In genomic region chr2:55314985-55315384, GRCh38 we compare ENCODE assay signal across 24 cellular contexts.
"Had no signal": no experiment of that assay in that cellular context is flagged by ENCODE, and none has a peak within 500 bp of the region (broad histone marks: within the 10 kb centered on the region; RNA-seq: fewer than 3 reads in every experiment).

No MANE protein-coding gene starts in this region.

- H3K9ac ChIP-seq: SK-N-SH had no signal

- H3K27me3 ChIP-seq: MG63 had no signal

- H3K4me3 ChIP-seq: MG63 had no signal

- FAIRE-seq: HepG2 had no signal

- H3K27ac ChIP-seq: RWPE1 had no signal

- H3K9me3 ChIP-seq: MG63, SK-N-SH had no signal

- DNase-seq: IMR-90, Karpas-422, KG1, MG63, NCI-H1092, NCI-H1105 treated with DMSO at 0.1 percent for 48 hours, NCI-H1417 treated with DMSO at 0.1 percent for 48 hours, NCI-H146, NCI-H187, NCI-H2029 treated with DMSO at 0.1 percent for 48 hours, NCI-H2227 treated with DMSO at 0.1 percent for 48 hours, NCI-H446, NCI-H510A, NCI-H524 treated with DMSO at 0.1 percent for 48 hours, NCI-H69, NCI-H774, PC-3, SHP77, SK-N-SH, SW 1271, T-cell had no signal

- H3K4me2 ChIP-seq: SK-N-SH had no signal

- ATAC-seq: HepG2, Panc1, PC-3, T-cell had no signal
